In genomic region chr17:39113871-39114270, GRCh38 we compare ENCODE assay signal across 1 cellular context.
TF ChIP-seq lines count a peak whose summit lies in the region.

No MANE protein-coding gene starts in this region.

TF ChIP-seq in IMR-90, 13 proteins besides CTCF, POLR2A, EP300 and RAD21 (continued from another document):
- TF ChIP-seq ELK1 (IDR thresholded peaks at IDR 0.05; ENCODE audit: borderline replicate concordance, low read depth, low read length): no peak
